In the genomic region with DNA sequence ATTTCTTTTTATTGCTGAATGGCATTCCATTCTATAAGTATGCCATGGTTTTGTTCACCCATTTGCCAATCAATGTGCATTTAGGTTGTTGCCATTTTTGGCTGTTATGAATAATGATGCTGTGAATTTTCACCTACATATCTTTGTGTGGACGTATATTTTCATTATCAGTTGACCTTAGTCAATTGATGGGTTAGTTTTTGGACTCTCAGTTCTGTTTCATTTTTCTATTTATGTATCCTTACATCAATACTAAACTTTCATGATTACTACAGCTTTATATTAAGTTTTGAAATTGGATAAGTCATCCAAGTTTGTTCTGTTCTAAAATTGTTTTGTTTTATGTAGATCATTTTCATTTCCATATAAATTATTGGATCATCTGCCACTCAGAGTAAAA, we compare ENCODE assay signal across 1 cellular context.
TF ChIP-seq lines count a peak whose summit lies in the region.

No MANE protein-coding gene starts in this region.

TF ChIP-seq in GM12878, 131 proteins besides CTCF, POLR2A, EP300 and RAD21 (continued from another document):
- TF ChIP-seq, protein P1, sequence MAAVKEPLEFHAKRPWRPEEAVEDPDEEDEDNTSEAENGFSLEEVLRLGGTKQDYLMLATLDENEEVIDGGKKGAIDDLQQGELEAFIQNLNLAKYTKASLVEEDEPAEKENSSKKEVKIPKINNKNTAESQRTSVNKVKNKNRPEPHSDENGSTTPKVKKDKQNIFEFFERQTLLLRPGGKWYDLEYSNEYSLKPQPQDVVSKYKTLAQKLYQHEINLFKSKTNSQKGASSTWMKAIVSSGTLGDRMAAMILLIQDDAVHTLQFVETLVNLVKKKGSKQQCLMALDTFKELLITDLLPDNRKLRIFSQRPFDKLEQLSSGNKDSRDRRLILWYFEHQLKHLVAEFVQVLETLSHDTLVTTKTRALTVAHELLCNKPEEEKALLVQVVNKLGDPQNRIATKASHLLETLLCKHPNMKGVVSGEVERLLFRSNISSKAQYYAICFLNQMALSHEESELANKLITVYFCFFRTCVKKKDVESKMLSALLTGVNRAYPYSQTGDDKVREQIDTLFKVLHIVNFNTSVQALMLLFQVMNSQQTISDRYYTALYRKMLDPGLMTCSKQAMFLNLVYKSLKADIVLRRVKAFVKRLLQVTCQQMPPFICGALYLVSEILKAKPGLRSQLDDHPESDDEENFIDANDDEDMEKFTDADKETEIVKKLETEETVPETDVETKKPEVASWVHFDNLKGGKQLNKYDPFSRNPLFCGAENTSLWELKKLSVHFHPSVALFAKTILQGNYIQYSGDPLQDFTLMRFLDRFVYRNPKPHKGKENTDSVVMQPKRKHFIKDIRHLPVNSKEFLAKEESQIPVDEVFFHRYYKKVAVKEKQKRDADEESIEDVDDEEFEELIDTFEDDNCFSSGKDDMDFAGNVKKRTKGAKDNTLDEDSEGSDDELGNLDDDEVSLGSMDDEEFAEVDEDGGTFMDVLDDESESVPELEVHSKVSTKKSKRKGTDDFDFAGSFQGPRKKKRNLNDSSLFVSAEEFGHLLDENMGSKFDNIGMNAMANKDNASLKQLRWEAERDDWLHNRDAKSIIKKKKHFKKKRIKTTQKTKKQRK (IDR thresholded peaks at IDR 0.05; ENCODE audit: low read depth, low read length), result no peak
